Comparison of ENCODE assay signal across 21 cellular contexts in the genomic region with DNA sequence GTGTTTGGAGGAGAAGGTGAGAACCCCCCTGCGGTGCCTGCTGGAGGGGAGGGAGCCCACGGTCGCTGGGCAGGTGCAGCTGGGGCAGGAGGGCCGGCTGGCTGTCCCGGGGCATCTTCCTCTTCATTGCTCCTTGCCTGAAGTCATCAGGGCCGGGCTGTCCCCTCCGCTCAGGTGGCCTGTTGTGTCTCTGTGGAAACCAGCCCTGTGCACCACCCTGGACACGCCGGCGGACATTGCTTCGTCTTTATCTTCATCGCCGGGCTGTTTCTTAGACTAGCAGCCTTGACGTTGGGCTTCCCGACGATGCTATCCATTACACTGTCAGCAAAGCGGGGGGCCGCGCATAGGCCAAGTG.
DNase-seq lines count a peak whose midpoint lies in the region; ATAC-seq and TF ChIP-seq lines count a peak whose summit lies in the region.
"Had no signal": no experiment of that assay in that cellular context is flagged by ENCODE, and none has a peak within 500 bp of the region (broad histone marks: within the 10 kb centered on the region; RNA-seq: fewer than 3 reads in every experiment).

No MANE protein-coding gene starts in this region.

- DNase-seq in right atrium auricular region (ENCODE audit: low spot score) (peak; percentile 36), cardiac septum (ENCODE audit: low spot score) (no peak), ecto neural progenitor cell (ENCODE audit: low spot score) (peak; percentile 43), osteocyte (ENCODE audit: extremely low spot score, unreplicated experiment) (peak; percentile 82), dedifferentiated amniotic fluid mesenchymal stem cell (ENCODE audit: extremely low spot score) (no peak)
- DNase-seq in effector memory CD4-positive, alpha-beta T cell = no peak
- DNase-seq: AML-193, EL, GF-D8, KBM-7, MM.1S, NCI-H1092, NCI-H1436, NCI-H2029, NCI-H226, NCI-H524, NCI-H82, SJCRH30 had no signal

- no peak overlapping the region for H3K27ac Mint-ChIP-seq in osteocyte (ENCODE audit: unreplicated experiment)
- H3K27ac Mint-ChIP-seq: CD14-positive monocyte had no signal

- H3K36me3 Mint-ChIP-seq in osteocyte (ENCODE audit: unreplicated experiment) = peaks cover 3% of the 10 kb centered on the region
- H3K36me3 Mint-ChIP-seq: CD14-positive monocyte had no signal

- TF ChIP-seq CTCF in right atrium auricular region (IDR thresholded peaks at IDR 0.05) = no peak
- TF ChIP-seq CTCF in osteocyte (IDR thresholded peaks at IDR 0.05) = no peak

- intact Hi-C loops in cardiac septum (cut with DNase I) = no loop called here

- peaks cover 23% of the 10 kb centered on the region for H3K9me3 Mint-ChIP-seq in osteocyte (ENCODE audit: unreplicated experiment)

- H3K27ac ChIP-seq in right atrium auricular region = no peak overlapping the region
- no peak overlapping the region for H3K27ac ChIP-seq in effector memory CD4-positive, alpha-beta T cell (ENCODE audit: insufficient read depth, low read length, poor library complexity, severe bottlenecking)
- H3K27ac ChIP-seq: Peyer's patch, SJCRH30 had no signal

- H3K27me3 ChIP-seq in right atrium auricular region = no peaks in the 10 kb centered on the region
- no peaks in the 10 kb centered on the region for H3K27me3 ChIP-seq in effector memory CD4-positive, alpha-beta T cell (replicated peaks; ENCODE audit: control insufficient read depth, insufficient read depth, low read length, poor library complexity, severe bottlenecking)
- H3K27me3 ChIP-seq: Peyer's patch, SJCRH30 had no signal

- peaks cover 0 to 12% of the 10 kb centered on the region in 2 donors for H3K9me3 ChIP-seq in right atrium auricular region
- H3K9me3 ChIP-seq in effector memory CD4-positive, alpha-beta T cell (ENCODE audit: control insufficient read depth, low read length) = no peaks in the 10 kb centered on the region
- H3K9me3 ChIP-seq: SJCRH30 had no signal

- no peaks in the 10 kb centered on the region for H3K27me3 Mint-ChIP-seq in osteocyte (ENCODE audit: unreplicated experiment)

- H3K4me3 Mint-ChIP-seq in osteocyte (ENCODE audit: unreplicated experiment) = no peak overlapping the region
- H3K4me3 Mint-ChIP-seq: CD14-positive monocyte had no signal

- no peaks in the 10 kb centered on the region for H3K36me3 ChIP-seq in right atrium auricular region
- no peaks in the 10 kb centered on the region for H3K36me3 ChIP-seq in effector memory CD4-positive, alpha-beta T cell (ENCODE audit: control insufficient read depth, insufficient read depth, low read length)
- H3K36me3 ChIP-seq: Peyer's patch, SJCRH30 had no signal

- H3K4me1 ChIP-seq in right atrium auricular region = no peaks in the 10 kb centered on the region
- H3K4me1 ChIP-seq in effector memory CD4-positive, alpha-beta T cell (ENCODE audit: control insufficient read depth, insufficient read depth, low read length, poor library complexity, severe bottlenecking) = no peaks in the 10 kb centered on the region
- H3K4me1 ChIP-seq: Peyer's patch had no signal

- no peak for ATAC-seq in GM21526 (IDR thresholded peaks at IDR 0.05; ENCODE audit: low FRiP score, unreplicated experiment)

- no peaks in the 10 kb centered on the region for H3K4me1 Mint-ChIP-seq in osteocyte (ENCODE audit: unreplicated experiment)
- H3K4me1 Mint-ChIP-seq: CD14-positive monocyte had no signal

- H3K4me3 ChIP-seq in right atrium auricular region = no peak overlapping the region
- H3K4me3 ChIP-seq in effector memory CD4-positive, alpha-beta T cell (ENCODE audit: insufficient read depth, low read depth, low read length, poor library complexity, severe bottlenecking) = no peak overlapping the region
- H3K4me3 ChIP-seq: Peyer's patch, SJCRH30 had no signal

Comparison
In these comparisons a context has a peak if more than half of its experiments do, and no peak if none do; other contexts are left out.
1. DNase-seq: peak in right atrium auricular region (single experiment), ecto neural progenitor cell (single experiment) and osteocyte (single experiment); none in cardiac septum (single experiment), effector memory CD4-positive, alpha-beta T cell (0 of 3) and dedifferentiated amniotic fluid mesenchymal stem cell (single experiment).